ENCODE assay signal across 1 cellular context in genomic region chr15:73150831-73151230, GRCh38.
TF ChIP-seq lines count a peak whose summit lies in the region.

No MANE protein-coding gene starts in this region.

TF ChIP-seq in HepG2, 621 proteins besides CTCF, POLR2A, EP300 and RAD21 (continued from another document):
- TF ChIP-seq ZBTB33 (CRISPR knock-in tag; IDR thresholded peaks at IDR 0.05) (no peak), BORCS8-MEF2B (CRISPR knock-in tag; IDR thresholded peaks at IDR 0.05) (no peak), ZNF768 (CRISPR knock-in tag; IDR thresholded peaks at IDR 0.05) (no peak), ZFP36L1 (CRISPR knock-in tag; IDR thresholded peaks at IDR 0.05) (no peak)
